1 cellular context compared by ENCODE assay signal in genomic region chr7:39614299-39614698, GRCh38.
TF ChIP-seq lines count a peak whose summit lies in the region.

No MANE protein-coding gene starts in this region.

TF ChIP-seq in endothelial cell of umbilical vein, 7 proteins besides CTCF, POLR2A, EP300 and RAD21:
- TF ChIP-seq JUN (IDR thresholded peaks at IDR 0.05; ENCODE audit: borderline replicate concordance, insufficient read depth, insufficient read length, low read depth) (no peak), POLR2AphosphoS5 (IDR thresholded peaks at IDR 0.05; ENCODE audit: insufficient read depth, low read depth, low read length) (no peak), EZH2 (IDR thresholded peaks at IDR 0.05; ENCODE audit: borderline replicate concordance, low read depth, low read length, severe bottlenecking) (no peak), MYC (IDR thresholded peaks at IDR 0.05; ENCODE audit: low read depth, low read length) (no peak), MAX (IDR thresholded peaks at IDR 0.05; ENCODE audit: insufficient read depth, insufficient read length) (no peak), GATA2 (IDR thresholded peaks at IDR 0.05; ENCODE audit: insufficient read depth, insufficient read length, low read depth, low read length) (no peak), FOS (IDR thresholded peaks at IDR 0.05; ENCODE audit: borderline replicate concordance, insufficient read depth, low read length) (no peak)
